In the genomic region with DNA sequence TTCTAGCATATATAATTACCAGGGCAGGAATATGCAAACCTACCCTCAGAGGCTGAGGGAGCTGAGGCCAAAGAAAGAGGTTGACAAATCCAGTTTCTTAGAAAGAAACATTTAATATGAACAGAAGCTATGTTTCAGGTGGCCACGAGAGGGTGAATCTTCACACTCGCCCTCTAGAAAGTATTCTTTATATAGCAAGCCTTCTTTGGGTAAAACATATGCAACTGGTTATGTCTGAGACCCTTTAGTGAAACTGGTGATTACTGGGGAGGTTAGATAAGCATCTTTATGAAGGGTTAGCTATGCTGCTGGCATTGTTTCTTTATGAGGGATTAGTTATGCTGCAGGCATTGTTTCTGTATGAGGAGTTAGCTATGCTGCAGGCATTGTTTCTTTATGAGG, we compare ENCODE assay signal across 9 cellular contexts. TPM values are rescaled to one million over a fixed set of nuclear protein-coding genes. Genes with fewer than 3 reads are reported as not detected.
DNase-seq lines count a peak whose midpoint lies in the region; ATAC-seq, FAIRE-seq and TF ChIP-seq lines count a peak whose summit lies in the region.
"Had no signal": no experiment of that assay in that cellular context is flagged by ENCODE, and none has a peak within 500 bp of the region (broad histone marks: within the 10 kb centered on the region; RNA-seq: fewer than 3 reads in every experiment).

No MANE protein-coding gene starts in this region.

- DNase-seq in ELR (ENCODE audit: low read depth) (peak; percentile 22), NB4 (ENCODE audit: low read depth) (peak; percentile 24), K562 (ENCODE audit: extremely low read depth in 1 of 4, low spot score in 3 of 4) (peak; percentile 11 to 39 (median 16))
- no peak for DNase-seq in stimulated activated CD4-positive, alpha-beta T cell treated with anti-CD3 and anti-CD28 coated beads, Interleukin-12 subunit alpha, Interleukin-12 subunit beta, amount 100 ng/mL, for 4 hours
- DNase-seq: activated naive CD8-positive, alpha-beta T cell treated with anti-CD3 and anti-CD28 coated beads, Interleukin-2, amount 10 ng/mL, durations not matched to agents 7 days and 5 days had no signal

- no peak for TF ChIP-seq EP300 in K562 (IDR thresholded peaks at IDR 0.05; ENCODE audit: low read length)
- no peak for TF ChIP-seq EP300 in neural cell (conservative IDR thresholded peaks at IDR 0.05; ENCODE audit: poor library complexity, severe bottlenecking)
- TF ChIP-seq EP300 in gastroesophageal sphincter (IDR thresholded peaks at IDR 0.05) = no peak

- no TSS peak for BruUV-seq in K562 (replicated peaks; lab: Mats Ljungman, UMichigan)

- no peak overlapping the region for H3K9ac ChIP-seq in K562 (ENCODE audit: insufficient read depth in 1 of 2, low read depth in 2 of 2, low read length in 2 of 2)
- H3K9ac ChIP-seq in neural cell (ENCODE audit: low read length) = peak overlapping the region; percentile 9

- TF ChIP-seq RAD21 in K562 (CRISPR knock-in tag; conservative IDR thresholded peaks at IDR 0.05 in 1 of 2, IDR thresholded peaks at IDR 0.05 in 1 of 2) (peak in 1 of 2 experiments; percentile 46; a peak in 2 of 4 replicates), neural cell (conservative IDR thresholded peaks at IDR 0.05) (peak; percentile 51)

- intact Hi-C loops in K562 (cut with micrococcal nuclease) = loop anchor here (2.0 to 10.0 kb wide), 3 partner anchors 67 to 380 kb away; partner anchors contain the start of gene MKRN3

- 3% methylated on average over 2 of the region's 2 CpGs for WGBS in K562 (ENCODE audit: insufficient coverage, low coverage, missing lambda C conversion rate)
- 4 to 5% methylated on average over 2 of the region's 2 CpGs for WGBS in gastroesophageal sphincter (ENCODE audit: low coverage in 1 of 2), 2 donors

- H3K27me3 ChIP-seq in K562 (ENCODE audit: control insufficient read depth in 2 of 2, insufficient read depth in 2 of 2, low read length in 2 of 2) (peaks cover 0 to 2% of the 10 kb centered on the region in 2 experiments; a peak in 3 of 5 replicates), neural cell (ENCODE audit: insufficient read depth, low read depth, low read length) (no peaks in the 10 kb centered on the region), gastroesophageal sphincter (peaks cover 6% of the 10 kb centered on the region)

- CTCF ChIA-PET in K562 (lab: Yijun Ruan, JAX; ENCODE audit: low intra/inter-chr PET ratio) = interaction anchor here (0.6 kb wide), 1 partner anchor 129 kb away, joined by 3 read pairs; no protein-coding TSS in a partner anchor

- H3K9me3 ChIP-seq in K562 (replicated peaks; ENCODE audit: control insufficient read depth, insufficient read depth, low read depth, low read length) (no peaks in the 10 kb centered on the region), neural cell (ENCODE audit: low read length) (no peaks in the 10 kb centered on the region), gastroesophageal sphincter (no peaks in the 10 kb centered on the region)

- H3K9me1 ChIP-seq in K562 (ENCODE audit: control insufficient read depth, insufficient read depth, low read length) = no peaks in the 10 kb centered on the region

- POLR2A ChIA-PET in K562 (lab: Yijun Ruan, JAX) = interaction anchor here (0.6 kb wide), 1 partner anchor 1934 kb away, joined by 3 read pairs; no protein-coding TSS in a partner anchor

- H3K4me3 ChIP-seq in NB4 (ENCODE audit: low read depth, low read length) (no peak overlapping the region), K562 (no peak overlapping the region), neural cell (ENCODE audit: low read length) (no peak overlapping the region), gastroesophageal sphincter (no peak overlapping the region)
- H3K4me3 ChIP-seq: lung had no signal

- no peaks in the 10 kb centered on the region for H3K4me1 ChIP-seq in K562 (replicated peaks in 1 of 2; ENCODE audit: control insufficient read depth in 2 of 2, insufficient read depth in 2 of 2, low read length in 2 of 2)
- no peaks in the 10 kb centered on the region for H3K4me1 ChIP-seq in gastroesophageal sphincter

- H4K20me1 ChIP-seq in K562 (replicated peaks; ENCODE audit: control insufficient read depth, insufficient read depth, low read length) (no peaks in the 10 kb centered on the region), neural cell (ENCODE audit: insufficient read depth) (no peaks in the 10 kb centered on the region)

- ATAC-seq in K562 = peak; percentile 55; the same call in 1 of the 3 replicates
- ATAC-seq in gastroesophageal sphincter = no peak
- no peak for ATAC-seq in HG02759 (IDR thresholded peaks at IDR 0.05; ENCODE audit: unreplicated experiment)

- peak; percentile 17 for TF ChIP-seq CTCF in NB4 (IDR thresholded peaks at IDR 0.05; ENCODE audit: low read depth, low read length)
- TF ChIP-seq CTCF in K562 (IDR thresholded peaks at IDR 0.05 in 2 of 3, conservative IDR thresholded peaks at IDR 0.05 in 1 of 3; ENCODE audit: insufficient read depth in 2 of 3, low read depth in 1 of 3, low read length in 3 of 3) = peak; percentile 42 to 64 (median 50); a peak in 5 of 6 replicates
- TF ChIP-seq CTCF in neural cell (IDR thresholded peaks at IDR 0.05; ENCODE audit: poor library complexity, severe bottlenecking) = peak; percentile 57
- TF ChIP-seq CTCF in gastroesophageal sphincter (IDR thresholded peaks at IDR 0.05) = no peak

- H3K36me3 ChIP-seq in K562 (ENCODE audit: control insufficient read depth, insufficient read depth, low read length) = no peaks in the 10 kb centered on the region
- H3K36me3 ChIP-seq in neural cell (ENCODE audit: insufficient read depth, low read length) = no peaks in the 10 kb centered on the region
- no peaks in the 10 kb centered on the region for H3K36me3 ChIP-seq in gastroesophageal sphincter

- H3K27ac ChIP-seq in K562 (ENCODE audit: extremely low read depth, low read depth, low read length) = no peak overlapping the region
- peak overlapping the region; percentile 47 for H3K27ac ChIP-seq in neural cell (ENCODE audit: low read length)
- H3K27ac ChIP-seq in gastroesophageal sphincter = no peak overlapping the region

- H3K4me2 ChIP-seq in K562 (ENCODE audit: insufficient read depth, low read length) = no peak overlapping the region
- no peak overlapping the region for H3K4me2 ChIP-seq in neural cell (ENCODE audit: low read length)

- no peak for TF ChIP-seq POLR2A in NB4 (IDR thresholded peaks at IDR 0.05; ENCODE audit: extremely low read depth, insufficient read length)
- TF ChIP-seq POLR2A in K562 (conservative IDR thresholded peaks at IDR 0.05) = no peak
- no peak for TF ChIP-seq POLR2A in gastroesophageal sphincter (IDR thresholded peaks at IDR 0.05)

- no peak for FAIRE-seq in K562 (lab: Jason Lieb, UNC)

- no peaks in the 10 kb centered on the region for H3K9me2 ChIP-seq in neural cell (ENCODE audit: insufficient read depth, low read length)

- no peak overlapping the region for H2AFZ ChIP-seq in K562 (ENCODE audit: low read depth, low read length)
- H2AFZ ChIP-seq in neural cell (ENCODE audit: low read depth, low read length) = no peak overlapping the region

- H3F3A ChIP-seq in neural cell (ENCODE audit: insufficient read depth, low read length, poor library complexity, severe bottlenecking) = no peaks in the 10 kb centered on the region

- in situ Hi-C loops in K562 (cut with MboI) = no loop called here

- no peaks in the 10 kb centered on the region for H3K79me2 ChIP-seq in K562 (ENCODE audit: control insufficient read depth, insufficient read depth, low read length)
- no peaks in the 10 kb centered on the region for H3K79me2 ChIP-seq in neural cell (replicated peaks; ENCODE audit: insufficient read depth, low read length)

TF ChIP-seq in K562, 482 proteins besides CTCF, POLR2A, EP300 and RAD21 (continues in another document):
- no peak for TF ChIP-seq SRSF7 (optimal IDR thresholded peaks at IDR 0.05; ENCODE audit: low read depth, low read length)
- TF ChIP-seq MCM5 (IDR thresholded peaks at IDR 0.05; ENCODE audit: low read depth) = no peak
- no peak for TF ChIP-seq MIER1 (IDR thresholded peaks at IDR 0.05; ENCODE audit: low read depth)
- no peak for TF ChIP-seq CBFA2T3 (IDR thresholded peaks at IDR 0.05)
- no peak for TF ChIP-seq NFXL1 (CRISPR knock-in tag; IDR thresholded peaks at IDR 0.05)
- no peak for TF ChIP-seq ZNF507 (tag; conservative IDR thresholded peaks at IDR 0.05)
- TF ChIP-seq FOXA3 (CRISPR knock-in tag; conservative IDR thresholded peaks at IDR 0.05 in 1 of 2, IDR thresholded peaks at IDR 0.05 in 1 of 2) = no peak
- no peak for TF ChIP-seq ELF2 (CRISPR knock-in tag; IDR thresholded peaks at IDR 0.05)

TF ChIP-seq in neural cell, 6 proteins besides CTCF, POLR2A, EP300 and RAD21:
- TF ChIP-seq TAF1 (IDR thresholded peaks at IDR 0.05; ENCODE audit: low read depth) (no peak), SMC3 (conservative IDR thresholded peaks at IDR 0.05; ENCODE audit: poor library complexity) (peak; percentile 49)

RNA-seq across cellular contexts. Expression of gene GOLGA6L2, which starts 50.7 kb away (rescaled TPM):
- not detected in 2 replicates for total RNA-seq in K562 (2011; cell fraction: chromatin; rRNA removed; ENCODE audit: low replicate concordance)
- not detected in 2 replicates for total RNA-seq in K562 (2011; cell fraction: nucleolus; rRNA removed)
- total RNA-seq in K562 (2011; cell fraction: nucleoplasm; rRNA removed) = not detected in 2 replicates
- not detected in 2 replicates for total RNA-seq in K562 (2014; rRNA removed)
- total RNA-seq in K562 (2014; rRNA removed; fragmentation: Illumina TruSeq; extraction: Trizol) = not detected in 2 replicates
- not detected in 2 replicates for total RNA-seq in K562 (2015; rRNA removed; fragmentation: Illumina TruSeq; extraction: Trizol)
- not detected in 2 replicates for total RNA-seq in K562 (2021)
- not detected in 2 replicates for polyA plus RNA-seq in K562 (2011; rRNA removed)
- not detected in 2 replicates for polyA plus RNA-seq in K562 (2011; cell fraction: cytosol; rRNA removed)
- polyA plus RNA-seq in K562 (2011; cell fraction: nucleus; rRNA removed) = not detected in 2 replicates
- 0.07 TPM in 1 of 2 replicates, not detected in the other for polyA plus RNA-seq in K562 (2012)
- not detected in 2 replicates for polyA plus RNA-seq in K562 (2014; fragmentation: Illumina TruSeq; extraction: Trizol)
- not detected for polyA plus RNA-seq in K562 (2014; fragmentation: Nextera tagmentation; extraction: Ambion mirVana)
- not detected in 2 replicates for polyA plus RNA-seq in K562 (2014; rRNA removed)
- polyA minus RNA-seq in K562 (2011; rRNA and poly(A)+ RNA removed) = not detected in 2 replicates
- polyA minus RNA-seq in K562 (2011; cell fraction: cytosol; rRNA and poly(A)+ RNA removed) = not detected in 2 replicates
- polyA minus RNA-seq in K562 (2011; cell fraction: nucleus; rRNA and poly(A)+ RNA removed) = not detected in 2 replicates
- not detected in 2 replicates for polyA plus RNA-seq in neural cell
- not detected in 2 replicates for polyA minus RNA-seq in neural cell
- under 1 TPM in 1 of 4 donors, not detected in 3; 0.19 TPM for total RNA-seq in gastroesophageal sphincter
- total RNA-seq: activated naive CD8-positive, alpha-beta T cell treated with anti-CD3 and anti-CD28 coated beads, Interleukin-2, amount 10 ng/mL, durations not matched to agents 7 days and 5 days; lung had no signal
- polyA plus RNA-seq: lung had no signal

Comparison
In these comparisons a context has a peak if more than half of its experiments do, and no peak if none do; other contexts are left out.
1. CTCF ChIP-seq: peak in NB4 (single experiment), K562 (3 of 3) and neural cell (single experiment); none in gastroesophageal sphincter (0 of 4).